29 cellular contexts compared by ENCODE assay signal in the genomic region with DNA sequence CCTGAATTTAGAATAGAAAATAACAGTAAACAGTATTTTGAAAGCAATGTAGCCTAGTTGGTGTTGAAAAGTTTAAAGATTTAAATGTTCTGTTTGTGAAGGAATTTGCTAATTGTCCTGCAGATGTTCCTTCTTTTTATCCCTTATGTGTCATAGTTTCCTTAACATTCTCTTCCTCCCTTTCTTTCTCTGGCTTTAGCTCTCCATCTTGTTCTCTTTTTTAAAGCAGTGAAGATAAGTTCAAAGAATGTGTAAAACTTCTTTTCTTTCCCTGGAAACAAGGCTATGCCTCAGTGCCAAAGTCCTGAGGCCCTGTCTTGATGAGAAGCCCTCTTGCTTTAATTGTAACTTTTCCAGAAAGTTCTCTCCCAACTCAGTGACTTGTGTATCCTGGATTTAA. TPM values are rescaled to one million over a fixed set of nuclear protein-coding genes. Genes with fewer than 3 reads are reported as not detected.
"Had no signal": no experiment of that assay in that cellular context is flagged by ENCODE, and none has a peak within 500 bp of the region (broad histone marks: within the 10 kb centered on the region; RNA-seq: fewer than 3 reads in every experiment).

No MANE protein-coding gene starts in this region.

- H3K27me3 Mint-ChIP-seq: brain had no signal

- H3K4me3 ChIP-seq: adrenal gland, thyroid gland, upper lobe of left lung had no signal

- H3K4me1 ChIP-seq: adrenal gland, thyroid gland had no signal

- H3K27ac Mint-ChIP-seq: activated naive CD8-positive, alpha-beta T cell; dendritic cell treated with granulocyte-macrophage colony-stimulating factor and Interleukin-4, amounts not matched to agents 40 ng/mL and 50 ng/mL, for 4 days; endodermal cell; naive B cell; stimulated activated effector memory CD8-positive, alpha-beta T cell treated with anti-CD3 and anti-CD28 coated beads, Interleukin-12 subunit alpha, Interleukin-12 subunit beta, amount 100 ng/mL, for 72 hours had no signal

- H3K4me1 Mint-ChIP-seq: central memory CD8-positive, alpha-beta T cell; endodermal cell; naive B cell; stimulated activated effector memory CD8-positive, alpha-beta T cell treated with anti-CD3 and anti-CD28 coated beads, Interleukin-12 subunit alpha, Interleukin-12 subunit beta, amount 100 ng/mL, for 72 hours; stimulated activated naive CD8-positive, alpha-beta T cell treated with anti-CD3 and anti-CD28 coated beads, Interleukin-15, amount 100 ng/mL, for 72 hours had no signal

- DNase-seq: activated CD4-positive, alpha-beta T cell treated with anti-CD3 and anti-CD28 coated beads for 4 hours; activated CD4-positive, alpha-beta T cell treated with anti-CD3 and anti-CD28 coated beads, Interleukin-2, amount 50 U/mL, for 4 hours; activated effector memory CD4-positive, alpha-beta T cell treated with Interleukin-2 at 50 U/mL for 16 hours; activated naive CD4-positive, alpha-beta T cell treated with Interleukin-2 at 50 U/mL for 16 hours; activated T-cell treated with anti-CD3 and anti-CD28 coated beads for 4 hours; adrenal gland; aorta; endodermal cell; foreskin melanocyte; islet precursor cell; mammary epithelial cell; naive B cell; posterior cingulate gyrus; small intestine; stimulated activated CD4-positive, alpha-beta T cell treated with anti-CD3 and anti-CD28 coated beads, Interleukin-4, amount 100 ng/mL, for 24 hours; stimulated activated naive CD8-positive, alpha-beta T cell treated with anti-CD3 and anti-CD28 coated beads, Interleukin-15, amount 100 ng/mL, for 72 hours; substantia nigra; thyroid gland; upper lobe of left lung had no signal

- H3K36me3 Mint-ChIP-seq: activated naive CD8-positive, alpha-beta T cell; brain; naive B cell; stimulated activated effector memory CD8-positive, alpha-beta T cell treated with anti-CD3 and anti-CD28 coated beads, Interleukin-12 subunit alpha, Interleukin-12 subunit beta, amount 100 ng/mL, for 72 hours had no signal

- ATAC-seq: esophagus mucosa; sciatic nerve; stimulated activated effector memory CD8-positive, alpha-beta T cell treated with anti-CD3 and anti-CD28 coated beads, Interleukin-12 subunit alpha, Interleukin-12 subunit beta, amount 100 ng/mL, for 72 hours; stimulated activated naive CD8-positive, alpha-beta T cell treated with anti-CD3 and anti-CD28 coated beads, Interleukin-15, amount 100 ng/mL, for 72 hours had no signal

- H3K36me3 ChIP-seq: adrenal gland, thyroid gland, upper lobe of left lung had no signal

- FAIRE-seq: small intestine, TTC549 had no signal

- H3K9me3 Mint-ChIP-seq: brain; central memory CD8-positive, alpha-beta T cell; dendritic cell treated with granulocyte-macrophage colony-stimulating factor and Interleukin-4, amounts not matched to agents 40 ng/mL and 50 ng/mL, for 4 days; endodermal cell; stimulated activated effector memory CD8-positive, alpha-beta T cell treated with anti-CD3 and anti-CD28 coated beads, Interleukin-12 subunit alpha, Interleukin-12 subunit beta, amount 100 ng/mL, for 72 hours; stimulated activated naive CD8-positive, alpha-beta T cell treated with anti-CD3 and anti-CD28 coated beads, Interleukin-15, amount 100 ng/mL, for 72 hours had no signal

- H3K27me3 ChIP-seq: adrenal gland, thyroid gland, upper lobe of left lung had no signal

- H3K9me3 ChIP-seq: adrenal gland, thyroid gland, upper lobe of left lung had no signal

- H3K27ac ChIP-seq: adrenal gland, thyroid gland, upper lobe of left lung, VCaP had no signal

- H3K4me3 Mint-ChIP-seq: activated naive CD8-positive, alpha-beta T cell; brain; central memory CD8-positive, alpha-beta T cell; dendritic cell treated with granulocyte-macrophage colony-stimulating factor and Interleukin-4, amounts not matched to agents 40 ng/mL and 50 ng/mL, for 4 days; endodermal cell; naive B cell; stimulated activated effector memory CD8-positive, alpha-beta T cell treated with anti-CD3 and anti-CD28 coated beads, Interleukin-12 subunit alpha, Interleukin-12 subunit beta, amount 100 ng/mL, for 72 hours; stimulated activated naive CD8-positive, alpha-beta T cell treated with anti-CD3 and anti-CD28 coated beads, Interleukin-15, amount 100 ng/mL, for 72 hours had no signal

RNA-seq across cellular contexts. Expression of a gene that starts 24.4 kb away (rescaled TPM):
- total RNA-seq: T-helper 1 cell treated with Interleukin-12 subunit alpha and Interleukin-12 subunit beta and Interleukin-4 antibody, amounts not matched to agents 30 ng/mL and 1 ng/mL, for 36 hours had no signal
